In genomic region chr4:14749910-14750309, GRCh38 we compare ENCODE assay signal across 9 cellular contexts.
DNase-seq lines count a peak whose midpoint lies in the region; ATAC-seq and TF ChIP-seq lines count a peak whose summit lies in the region.
"Had no signal": no experiment of that assay in that cellular context is flagged by ENCODE, and none has a peak within 500 bp of the region (broad histone marks: within the 10 kb centered on the region; RNA-seq: fewer than 3 reads in every experiment).

No MANE protein-coding gene starts in this region.

- no peak for TF ChIP-seq CTCF in Calu3 (IDR thresholded peaks at IDR 0.05; ENCODE audit: unreplicated experiment)
- TF ChIP-seq CTCF in endothelial cell (IDR thresholded peaks at IDR 0.05; ENCODE audit: unreplicated experiment): no peak

- CTCF ChIA-PET in Calu3 (lab: Charles Lee): no interaction called here

- H3K27ac Mint-ChIP-seq in Calu3 (ENCODE audit: unreplicated experiment) (no peak overlapping the region), endothelial cell (ENCODE audit: unreplicated experiment) (no peak overlapping the region)
- H3K27ac Mint-ChIP-seq: activated naive CD8-positive, alpha-beta T cell had no signal

- H3K4me1 Mint-ChIP-seq in Calu3 (ENCODE audit: low read depth, unreplicated experiment) (no peaks in the 10 kb centered on the region), endothelial cell (ENCODE audit: unreplicated experiment) (no peaks in the 10 kb centered on the region)

- DNase-seq in Calu3 (peak; percentile 7), OCI-M1 (lab: John Stamatoyannopoulos, UW) (peak; percentile 14), fibroblast of peridontal ligament (ENCODE audit: extremely low read depth) (peak; percentile 37), endothelial cell (ENCODE audit: low spot score) (no peak), H4 (ENCODE audit: low spot score) (no peak)
- peak; percentile 2 for DNase-seq in stimulated activated CD4-positive, alpha-beta T cell treated with anti-CD3 and anti-CD28 coated beads, Interleukin-12 subunit alpha, Interleukin-12 subunit beta, amount 100 ng/mL, for 4 hours

- H3K4me3 Mint-ChIP-seq in Calu3 (ENCODE audit: low read depth, unreplicated experiment) (no peak overlapping the region), endothelial cell (ENCODE audit: unreplicated experiment) (no peak overlapping the region)
- H3K4me3 Mint-ChIP-seq: activated naive CD8-positive, alpha-beta T cell had no signal

- no peaks in the 10 kb centered on the region for H3K36me3 Mint-ChIP-seq in Calu3 (ENCODE audit: insufficient read depth, unreplicated experiment)
- peaks cover 14% of the 10 kb centered on the region for H3K36me3 Mint-ChIP-seq in endothelial cell (ENCODE audit: low read depth, unreplicated experiment)

- H3K27me3 Mint-ChIP-seq in Calu3 (ENCODE audit: unreplicated experiment) (peaks cover 11% of the 10 kb centered on the region), endothelial cell (ENCODE audit: unreplicated experiment) (no peaks in the 10 kb centered on the region)

- no TSS peak for BruUV-seq in Calu3 (replicated peaks; lab: Mats Ljungman, UMichigan)

- peak; percentile 75 for ATAC-seq in GM21723 (IDR thresholded peaks at IDR 0.05; ENCODE audit: unreplicated experiment)
- no peak for ATAC-seq in GM21423 (IDR thresholded peaks at IDR 0.05; ENCODE audit: unreplicated experiment)

- H3K9me3 Mint-ChIP-seq in Calu3 (ENCODE audit: low read depth, unreplicated experiment): peaks cover 6% of the 10 kb centered on the region
- peaks cover 10% of the 10 kb centered on the region for H3K9me3 Mint-ChIP-seq in endothelial cell (ENCODE audit: unreplicated experiment)

- intact Hi-C loops in Calu3 (cut with micrococcal nuclease; ENCODE audit: unreplicated experiment): loop anchor here (5.0 kb wide), 1 partner anchor 238 kb away; no protein-coding TSS in a partner anchor

Comparison
In these comparisons a context has a peak if more than half of its experiments do, and no peak if none do; other contexts are left out.
1. DNase-seq: peak in Calu3 (single experiment), OCI-M1 (single experiment), fibroblast of peridontal ligament (single experiment) and stimulated activated CD4-positive, alpha-beta T cell treated with anti-CD3 and anti-CD28 coated beads, Interleukin-12 subunit alpha, Interleukin-12 subunit beta, amount 100 ng/mL, for 4 hours (single experiment); none in endothelial cell (single experiment) and H4 (single experiment).